Comparison of ENCODE assay signal across 1 cellular context in the genomic region with DNA sequence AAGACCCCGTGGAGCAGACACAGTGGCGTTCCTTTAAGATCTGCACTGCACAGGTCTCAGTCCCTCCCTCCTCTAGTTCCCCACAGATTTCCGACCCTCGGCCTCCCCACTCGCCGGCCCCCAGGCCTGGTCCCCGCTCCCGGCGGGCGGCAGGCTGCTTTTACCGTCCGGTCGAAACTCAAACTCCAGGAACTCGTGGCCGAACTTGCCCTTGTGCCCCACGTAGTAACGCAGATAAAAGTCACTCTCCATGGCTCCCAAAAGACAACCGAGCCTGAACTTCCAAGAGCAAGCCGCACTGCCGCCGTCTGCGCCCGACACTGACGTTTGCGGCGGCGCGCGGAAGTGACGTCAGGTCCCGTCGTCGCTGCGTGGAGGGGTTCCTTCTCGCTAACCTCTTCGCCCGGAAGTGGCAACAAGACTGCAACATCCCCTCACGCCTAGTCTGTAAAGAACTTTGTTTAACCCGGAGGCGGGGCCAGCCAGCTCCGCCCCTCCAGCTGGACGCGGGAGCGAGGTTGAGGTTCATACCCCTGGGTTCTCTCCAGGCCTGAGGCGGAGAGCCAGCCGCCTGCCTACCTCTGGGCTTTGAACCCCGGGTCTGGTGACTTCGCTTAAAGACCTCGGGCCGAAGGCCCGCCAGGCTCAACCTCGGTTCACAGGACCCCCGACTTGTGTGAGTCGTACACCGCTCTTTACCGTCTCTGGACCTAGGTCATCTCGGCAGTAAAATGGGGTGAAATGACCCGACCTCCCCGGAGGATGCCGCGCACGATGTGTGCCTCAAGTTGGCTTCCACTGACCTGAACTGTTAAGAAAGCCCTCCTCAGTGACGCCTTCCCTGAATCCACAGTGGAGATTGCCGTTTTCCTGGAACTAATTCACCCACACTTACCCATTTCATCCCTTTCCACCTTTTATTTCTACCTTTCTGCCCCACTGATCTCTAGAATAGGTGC.
TF ChIP-seq lines count a peak whose summit lies in the region.

A gene (minus strand): TSS at position 322 of the 959 bp plus-strand sequence. CDS start 70 bp downstream, at position 252.

TF ChIP-seq in HEK293, 187 proteins besides CTCF, POLR2A, EP300 and RAD21 (continued from another document and continues in another):
- TF ChIP-seq, protein P1, sequence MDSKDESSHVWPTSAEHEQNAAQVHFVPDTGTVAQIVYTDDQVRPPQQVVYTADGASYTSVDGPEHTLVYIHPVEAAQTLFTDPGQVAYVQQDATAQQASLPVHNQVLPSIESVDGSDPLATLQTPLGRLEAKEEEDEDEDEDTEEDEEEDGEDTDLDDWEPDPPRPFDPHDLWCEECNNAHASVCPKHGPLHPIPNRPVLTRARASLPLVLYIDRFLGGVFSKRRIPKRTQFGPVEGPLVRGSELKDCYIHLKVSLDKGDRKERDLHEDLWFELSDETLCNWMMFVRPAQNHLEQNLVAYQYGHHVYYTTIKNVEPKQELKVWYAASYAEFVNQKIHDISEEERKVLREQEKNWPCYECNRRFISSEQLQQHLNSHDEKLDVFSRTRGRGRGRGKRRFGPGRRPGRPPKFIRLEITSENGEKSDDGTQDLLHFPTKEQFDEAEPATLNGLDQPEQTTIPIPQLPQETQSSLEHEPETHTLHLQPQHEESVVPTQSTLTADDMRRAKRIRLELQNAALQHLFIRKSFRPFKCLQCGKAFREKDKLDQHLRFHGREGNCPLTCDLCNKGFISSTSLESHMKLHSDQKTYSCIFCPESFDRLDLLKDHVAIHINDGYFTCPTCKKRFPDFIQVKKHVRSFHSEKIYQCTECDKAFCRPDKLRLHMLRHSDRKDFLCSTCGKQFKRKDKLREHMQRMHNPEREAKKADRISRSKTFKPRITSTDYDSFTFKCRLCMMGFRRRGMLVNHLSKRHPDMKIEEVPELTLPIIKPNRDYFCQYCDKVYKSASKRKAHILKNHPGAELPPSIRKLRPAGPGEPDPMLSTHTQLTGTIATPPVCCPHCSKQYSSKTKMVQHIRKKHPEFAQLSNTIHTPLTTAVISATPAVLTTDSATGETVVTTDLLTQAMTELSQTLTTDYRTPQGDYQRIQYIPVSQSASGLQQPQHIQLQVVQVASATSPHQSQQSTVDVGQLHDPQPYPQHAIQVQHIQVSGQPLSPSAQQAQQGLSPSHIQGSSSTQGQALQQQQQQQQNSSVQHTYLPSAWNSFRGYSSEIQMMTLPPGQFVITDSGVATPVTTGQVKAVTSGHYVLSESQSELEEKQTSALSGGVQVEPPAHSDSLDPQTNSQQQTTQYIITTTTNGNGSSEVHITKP (tag by site-specific recombination; IDR thresholded peaks at IDR 0.05) = peak; percentile 90
- TF ChIP-seq, protein P2, sequence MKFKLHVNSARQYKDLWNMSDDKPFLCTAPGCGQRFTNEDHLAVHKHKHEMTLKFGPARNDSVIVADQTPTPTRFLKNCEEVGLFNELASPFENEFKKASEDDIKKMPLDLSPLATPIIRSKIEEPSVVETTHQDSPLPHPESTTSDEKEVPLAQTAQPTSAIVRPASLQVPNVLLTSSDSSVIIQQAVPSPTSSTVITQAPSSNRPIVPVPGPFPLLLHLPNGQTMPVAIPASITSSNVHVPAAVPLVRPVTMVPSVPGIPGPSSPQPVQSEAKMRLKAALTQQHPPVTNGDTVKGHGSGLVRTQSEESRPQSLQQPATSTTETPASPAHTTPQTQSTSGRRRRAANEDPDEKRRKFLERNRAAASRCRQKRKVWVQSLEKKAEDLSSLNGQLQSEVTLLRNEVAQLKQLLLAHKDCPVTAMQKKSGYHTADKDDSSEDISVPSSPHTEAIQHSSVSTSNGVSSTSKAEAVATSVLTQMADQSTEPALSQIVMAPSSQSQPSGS (tag by site-specific recombination; IDR thresholded peaks at IDR 0.05; ENCODE audit: low read depth) = peak; percentile 96
- TF ChIP-seq ZBTB20 (tag by site-specific recombination; IDR thresholded peaks at IDR 0.05) (peak; percentile 10; the same call in 1 of the 2 replicates), HOXC10 (CRISPR knock-in tag; IDR thresholded peaks at IDR 0.05) (no peak), GLIS1 (tag by site-specific recombination; IDR thresholded peaks at IDR 0.05) (peak; percentile 50; the same call in 1 of the 2 replicates), ZNF600 (tag by site-specific recombination; IDR thresholded peaks at IDR 0.05) (peak; percentile 55; the same call in 1 of the 2 replicates), ZNF555 (tag by site-specific recombination; conservative IDR thresholded peaks at IDR 0.05) (no peak), ZBTB1 (tag by site-specific recombination; IDR thresholded peaks at IDR 0.05) (no peak), ZBTB17 (tag by site-specific recombination; IDR thresholded peaks at IDR 0.05) (peak; percentile 95), ZNF394 (tag by site-specific recombination; IDR thresholded peaks at IDR 0.05; ENCODE audit: borderline replicate concordance) (peak; percentile 25; the same call in 1 of the 2 replicates), ZNF138 (tag by site-specific recombination; IDR thresholded peaks at IDR 0.05; ENCODE audit: borderline replicate concordance) (no peak), EGR2 (tag by site-specific recombination; IDR thresholded peaks at IDR 0.05; ENCODE audit: low read depth) (0 out of 2 replicates have a peak, but pooled peaks have one; percentile 4), SP3 (tag by site-specific recombination; IDR thresholded peaks at IDR 0.05) (peak; percentile 81), KLF1 (tag by site-specific recombination; IDR thresholded peaks at IDR 0.05) (0 out of 2 replicates have a peak, but pooled peaks have one; percentile 10), SP2 (tag by site-specific recombination; IDR thresholded peaks at IDR 0.05) (peak; percentile 94), SP7 (tag by site-specific recombination; IDR thresholded peaks at IDR 0.05) (peak; percentile 86), ZSCAN23 (tag by site-specific recombination; IDR thresholded peaks at IDR 0.05) (0 out of 2 replicates have a peak, but pooled peaks have one; percentile 31)
- TF ChIP-seq, protein P3, sequence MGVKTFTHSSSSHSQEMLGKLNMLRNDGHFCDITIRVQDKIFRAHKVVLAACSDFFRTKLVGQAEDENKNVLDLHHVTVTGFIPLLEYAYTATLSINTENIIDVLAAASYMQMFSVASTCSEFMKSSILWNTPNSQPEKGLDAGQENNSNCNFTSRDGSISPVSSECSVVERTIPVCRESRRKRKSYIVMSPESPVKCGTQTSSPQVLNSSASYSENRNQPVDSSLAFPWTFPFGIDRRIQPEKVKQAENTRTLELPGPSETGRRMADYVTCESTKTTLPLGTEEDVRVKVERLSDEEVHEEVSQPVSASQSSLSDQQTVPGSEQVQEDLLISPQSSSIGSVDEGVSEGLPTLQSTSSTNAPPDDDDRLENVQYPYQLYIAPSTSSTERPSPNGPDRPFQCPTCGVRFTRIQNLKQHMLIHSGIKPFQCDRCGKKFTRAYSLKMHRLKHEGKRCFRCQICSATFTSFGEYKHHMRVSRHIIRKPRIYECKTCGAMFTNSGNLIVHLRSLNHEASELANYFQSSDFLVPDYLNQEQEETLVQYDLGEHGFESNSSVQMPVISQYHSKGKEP (tag by site-specific recombination; IDR thresholded peaks at IDR 0.05) = 0 out of 2 replicates have a peak, but pooled peaks have one; percentile 20
- TF ChIP-seq, protein P4, sequence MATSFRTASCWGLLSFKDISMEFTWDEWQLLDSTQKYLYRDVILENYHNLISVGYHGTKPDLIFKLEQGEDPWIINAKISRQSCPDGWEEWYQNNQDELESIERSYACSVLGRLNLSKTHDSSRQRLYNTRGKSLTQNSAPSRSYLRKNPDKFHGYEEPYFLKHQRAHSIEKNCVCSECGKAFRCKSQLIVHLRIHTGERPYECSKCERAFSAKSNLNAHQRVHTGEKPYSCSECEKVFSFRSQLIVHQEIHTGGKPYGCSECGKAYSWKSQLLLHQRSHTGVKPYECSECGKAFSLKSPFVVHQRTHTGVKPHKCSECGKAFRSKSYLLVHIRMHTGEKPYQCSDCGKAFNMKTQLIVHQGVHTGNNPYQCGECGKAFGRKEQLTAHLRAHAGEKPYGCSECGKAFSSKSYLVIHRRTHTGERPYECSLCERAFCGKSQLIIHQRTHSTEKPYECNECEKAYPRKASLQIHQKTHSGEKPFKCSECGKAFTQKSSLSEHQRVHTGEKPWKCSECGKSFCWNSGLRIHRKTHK (tag by site-specific recombination; IDR thresholded peaks at IDR 0.05) = no peak
- TF ChIP-seq, protein P5, sequence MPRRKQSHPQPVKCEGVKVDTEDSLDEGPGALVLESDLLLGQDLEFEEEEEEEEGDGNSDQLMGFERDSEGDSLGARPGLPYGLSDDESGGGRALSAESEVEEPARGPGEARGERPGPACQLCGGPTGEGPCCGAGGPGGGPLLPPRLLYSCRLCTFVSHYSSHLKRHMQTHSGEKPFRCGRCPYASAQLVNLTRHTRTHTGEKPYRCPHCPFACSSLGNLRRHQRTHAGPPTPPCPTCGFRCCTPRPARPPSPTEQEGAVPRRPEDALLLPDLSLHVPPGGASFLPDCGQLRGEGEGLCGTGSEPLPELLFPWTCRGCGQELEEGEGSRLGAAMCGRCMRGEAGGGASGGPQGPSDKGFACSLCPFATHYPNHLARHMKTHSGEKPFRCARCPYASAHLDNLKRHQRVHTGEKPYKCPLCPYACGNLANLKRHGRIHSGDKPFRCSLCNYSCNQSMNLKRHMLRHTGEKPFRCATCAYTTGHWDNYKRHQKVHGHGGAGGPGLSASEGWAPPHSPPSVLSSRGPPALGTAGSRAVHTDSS (tag by site-specific recombination; IDR thresholded peaks at IDR 0.05) = no peak
- TF ChIP-seq, protein P6, sequence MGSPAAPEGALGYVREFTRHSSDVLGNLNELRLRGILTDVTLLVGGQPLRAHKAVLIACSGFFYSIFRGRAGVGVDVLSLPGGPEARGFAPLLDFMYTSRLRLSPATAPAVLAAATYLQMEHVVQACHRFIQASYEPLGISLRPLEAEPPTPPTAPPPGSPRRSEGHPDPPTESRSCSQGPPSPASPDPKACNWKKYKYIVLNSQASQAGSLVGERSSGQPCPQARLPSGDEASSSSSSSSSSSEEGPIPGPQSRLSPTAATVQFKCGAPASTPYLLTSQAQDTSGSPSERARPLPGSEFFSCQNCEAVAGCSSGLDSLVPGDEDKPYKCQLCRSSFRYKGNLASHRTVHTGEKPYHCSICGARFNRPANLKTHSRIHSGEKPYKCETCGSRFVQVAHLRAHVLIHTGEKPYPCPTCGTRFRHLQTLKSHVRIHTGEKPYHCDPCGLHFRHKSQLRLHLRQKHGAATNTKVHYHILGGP (tag by site-specific recombination; IDR thresholded peaks at IDR 0.05) = no peak
- TF ChIP-seq, protein P7, sequence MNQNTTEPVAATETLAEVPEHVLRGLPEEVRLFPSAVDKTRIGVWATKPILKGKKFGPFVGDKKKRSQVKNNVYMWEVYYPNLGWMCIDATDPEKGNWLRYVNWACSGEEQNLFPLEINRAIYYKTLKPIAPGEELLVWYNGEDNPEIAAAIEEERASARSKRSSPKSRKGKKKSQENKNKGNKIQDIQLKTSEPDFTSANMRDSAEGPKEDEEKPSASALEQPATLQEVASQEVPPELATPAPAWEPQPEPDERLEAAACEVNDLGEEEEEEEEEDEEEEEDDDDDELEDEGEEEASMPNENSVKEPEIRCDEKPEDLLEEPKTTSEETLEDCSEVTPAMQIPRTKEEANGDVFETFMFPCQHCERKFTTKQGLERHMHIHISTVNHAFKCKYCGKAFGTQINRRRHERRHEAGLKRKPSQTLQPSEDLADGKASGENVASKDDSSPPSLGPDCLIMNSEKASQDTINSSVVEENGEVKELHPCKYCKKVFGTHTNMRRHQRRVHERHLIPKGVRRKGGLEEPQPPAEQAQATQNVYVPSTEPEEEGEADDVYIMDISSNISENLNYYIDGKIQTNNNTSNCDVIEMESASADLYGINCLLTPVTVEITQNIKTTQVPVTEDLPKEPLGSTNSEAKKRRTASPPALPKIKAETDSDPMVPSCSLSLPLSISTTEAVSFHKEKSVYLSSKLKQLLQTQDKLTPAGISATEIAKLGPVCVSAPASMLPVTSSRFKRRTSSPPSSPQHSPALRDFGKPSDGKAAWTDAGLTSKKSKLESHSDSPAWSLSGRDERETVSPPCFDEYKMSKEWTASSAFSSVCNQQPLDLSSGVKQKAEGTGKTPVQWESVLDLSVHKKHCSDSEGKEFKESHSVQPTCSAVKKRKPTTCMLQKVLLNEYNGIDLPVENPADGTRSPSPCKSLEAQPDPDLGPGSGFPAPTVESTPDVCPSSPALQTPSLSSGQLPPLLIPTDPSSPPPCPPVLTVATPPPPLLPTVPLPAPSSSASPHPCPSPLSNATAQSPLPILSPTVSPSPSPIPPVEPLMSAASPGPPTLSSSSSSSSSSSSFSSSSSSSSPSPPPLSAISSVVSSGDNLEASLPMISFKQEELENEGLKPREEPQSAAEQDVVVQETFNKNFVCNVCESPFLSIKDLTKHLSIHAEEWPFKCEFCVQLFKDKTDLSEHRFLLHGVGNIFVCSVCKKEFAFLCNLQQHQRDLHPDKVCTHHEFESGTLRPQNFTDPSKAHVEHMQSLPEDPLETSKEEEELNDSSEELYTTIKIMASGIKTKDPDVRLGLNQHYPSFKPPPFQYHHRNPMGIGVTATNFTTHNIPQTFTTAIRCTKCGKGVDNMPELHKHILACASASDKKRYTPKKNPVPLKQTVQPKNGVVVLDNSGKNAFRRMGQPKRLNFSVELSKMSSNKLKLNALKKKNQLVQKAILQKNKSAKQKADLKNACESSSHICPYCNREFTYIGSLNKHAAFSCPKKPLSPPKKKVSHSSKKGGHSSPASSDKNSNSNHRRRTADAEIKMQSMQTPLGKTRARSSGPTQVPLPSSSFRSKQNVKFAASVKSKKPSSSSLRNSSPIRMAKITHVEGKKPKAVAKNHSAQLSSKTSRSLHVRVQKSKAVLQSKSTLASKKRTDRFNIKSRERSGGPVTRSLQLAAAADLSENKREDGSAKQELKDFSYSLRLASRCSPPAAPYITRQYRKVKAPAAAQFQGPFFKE (tag by site-specific recombination; IDR thresholded peaks at IDR 0.05; ENCODE audit: borderline replicate concordance) = no peak
- TF ChIP-seq, protein P8, sequence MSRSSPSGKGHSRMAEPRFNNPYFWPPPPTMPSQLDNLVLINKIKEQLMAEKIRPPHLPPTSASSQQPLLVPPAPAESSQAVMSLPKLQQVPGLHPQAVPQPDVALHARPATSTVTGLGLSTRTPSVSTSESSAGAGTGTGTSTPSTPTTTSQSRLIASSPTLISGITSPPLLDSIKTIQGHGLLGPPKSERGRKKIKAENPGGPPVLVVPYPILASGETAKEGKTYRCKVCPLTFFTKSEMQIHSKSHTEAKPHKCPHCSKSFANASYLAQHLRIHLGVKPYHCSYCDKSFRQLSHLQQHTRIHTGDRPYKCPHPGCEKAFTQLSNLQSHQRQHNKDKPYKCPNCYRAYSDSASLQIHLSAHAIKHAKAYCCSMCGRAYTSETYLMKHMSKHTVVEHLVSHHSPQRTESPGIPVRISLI (tag by site-specific recombination; IDR thresholded peaks at IDR 0.05) = no peak
